In genomic region chr18:75456277-75456676, GRCh38 we compare ENCODE assay signal across 9 cellular contexts. TPM values are rescaled to one million over a fixed set of nuclear protein-coding genes. Genes with fewer than 3 reads are reported as not detected.
DNase-seq lines count a peak whose midpoint lies in the region; ATAC-seq and TF ChIP-seq lines count a peak whose summit lies in the region.
"Had no signal": no experiment of that assay in that cellular context is flagged by ENCODE, and none has a peak within 500 bp of the region (broad histone marks: within the 10 kb centered on the region; RNA-seq: fewer than 3 reads in every experiment).

No MANE protein-coding gene starts in this region.

- no peaks in the 10 kb centered on the region for H3K36me3 ChIP-seq in ovary
- no peaks in the 10 kb centered on the region for H3K36me3 ChIP-seq in vagina
- H3K36me3 ChIP-seq: BLaER1 treated with 17β-estradiol and CSF1 and Interleukin-3, amounts not matched to agents 10 nM and 100 nM had no signal

- TF ChIP-seq POLR2A in ovary (IDR thresholded peaks at IDR 0.05) (no peak), vagina (IDR thresholded peaks at IDR 0.05) (no peak)

- peak; percentile 21 for ATAC-seq in Right ventricle myocardium inferior
- ATAC-seq in left colon: no peak

- no peak for DNase-seq in Right ventricle myocardium inferior (ENCODE audit: missing footprints)
- no peak for DNase-seq in cardiac septum (ENCODE audit: low spot score)
- peak; percentile 25 for DNase-seq in fibroblast of mammary gland (ENCODE audit: low read depth)
- peak in 4 of 5 donors; percentile 13 to 48 (median 30) for DNase-seq in ovary
- no peak for DNase-seq in vagina (ENCODE audit: extremely low spot score in 2 of 2)
- no peak for DNase-seq in left colon
- DNase-seq in activated gamma-delta T cell (lab: John Stamatoyannopoulos, UW): no peak
- no peak for DNase-seq in KBM-7

- peak overlapping the region; percentile 32 for H3K4me3 ChIP-seq in fibroblast of mammary gland (ENCODE audit: control insufficient read depth, low read depth, low read length)
- peak overlapping the region; percentile 51 for H3K4me3 ChIP-seq in ovary
- H3K4me3 ChIP-seq in vagina: peak overlapping the region; percentile 51 to 52
- H3K4me3 ChIP-seq: BLaER1 treated with 17β-estradiol and CSF1 and Interleukin-3, amounts not matched to agents 10 nM and 100 nM had no signal

- H3K9me3 ChIP-seq in ovary (no peaks in the 10 kb centered on the region), vagina (no peaks in the 10 kb centered on the region)

- TF ChIP-seq CTCF in fibroblast of mammary gland (conservative IDR thresholded peaks at IDR 0.05; ENCODE audit: control insufficient read depth, insufficient read depth, low read depth, low read length): no peak
- no peak for TF ChIP-seq CTCF in ovary (IDR thresholded peaks at IDR 0.05)
- TF ChIP-seq CTCF in vagina (IDR thresholded peaks at IDR 0.05): no peak

- intact Hi-C loops in Right ventricle myocardium inferior (cut with DNase I) (no loop called here), cardiac septum (cut with DNase I) (no loop called here), ovary (cut with DNase I) (no loop called here), vagina (cut with DNase I) (no loop called here), left colon (cut with DNase I, micrococcal nuclease) (no loop called here)

- WGBS in ovary, 3 donors: 26 to 55% (median 43%) methylated on average over 17 of the region's 17 CpGs

- H3K27me3 ChIP-seq in ovary (no peaks in the 10 kb centered on the region), vagina (no peaks in the 10 kb centered on the region)
- H3K27me3 ChIP-seq: BLaER1 treated with 17β-estradiol and CSF1 and Interleukin-3, amounts not matched to agents 10 nM and 100 nM had no signal

- in situ Hi-C loops in KBM-7 (cut with MboI; ENCODE audit: low pct_unique_long_range_greater_than_20kb, low sequenced_read_pairs): no loop called here

- H3K4me1 ChIP-seq in ovary (ENCODE audit: insufficient read depth) (peaks cover 8% of the 10 kb centered on the region), vagina (peaks cover 18% of the 10 kb centered on the region)
- H3K4me1 ChIP-seq: BLaER1 treated with 17β-estradiol and CSF1 and Interleukin-3, amounts not matched to agents 10 nM and 100 nM had no signal

- TF ChIP-seq EP300 in ovary (IDR thresholded peaks at IDR 0.05): no peak

- H3K27ac ChIP-seq in ovary (peak overlapping the region in 1 of 2 donors; percentile 82), vagina (peak overlapping the region; percentile 59)
- H3K27ac ChIP-seq: BLaER1 treated with 17β-estradiol and CSF1 and Interleukin-3, amounts not matched to agents 10 nM and 100 nM had no signal

RNA-seq across cellular contexts. Expression of gene SMIM21, which starts 28.8 kb away (rescaled TPM):
- total RNA-seq in Right ventricle myocardium inferior: not detected
- not detected for total RNA-seq in cardiac septum
- not detected for total RNA-seq in ovary
- not detected for polyA plus RNA-seq in ovary
- not detected for total RNA-seq in vagina
- total RNA-seq in left colon: not detected

Comparison
In these comparisons a context has a peak if more than half of its experiments do, and no peak if none do; other contexts are left out.
1. DNase-seq: peak in fibroblast of mammary gland (single experiment) and ovary (4 of 5); none in Right ventricle myocardium inferior (single experiment), cardiac septum (single experiment), vagina (0 of 2), left colon (0 of 2), activated gamma-delta T cell (single experiment) and KBM-7 (single experiment).
2. Peak in every context shown above with its lines, with median percentiles within 50 percentile points of each other: H3K4me3 ChIP-seq.